ENCODE assay signal across 27 cellular contexts in genomic region chr18:74674487-74674886, GRCh38.
"Had no signal": no experiment of that assay in that cellular context is flagged by ENCODE, and none has a peak within 500 bp of the region (broad histone marks: within the 10 kb centered on the region; RNA-seq: fewer than 3 reads in every experiment).

No MANE protein-coding gene starts in this region.

- H3K4me3 ChIP-seq: neural progenitor cell, ovary, psoas muscle, right lobe of liver, skin epidermis, smooth muscle cell, spleen, suprapubic skin, testis, tibial artery, transverse colon, upper lobe of left lung, vagina had no signal

- H2AFZ ChIP-seq: neural progenitor cell, parathyroid adenoma had no signal

- H3K36me3 ChIP-seq: neural progenitor cell, ovary, right lobe of liver, vagina had no signal

- H3K27me3 ChIP-seq: neural progenitor cell, ovary, right lobe of liver, spleen, suprapubic skin, testis, tibial artery, transverse colon, upper lobe of left lung, vagina had no signal

- H3K9ac ChIP-seq: neural progenitor cell, parathyroid adenoma had no signal

- H3K27ac ChIP-seq: neural progenitor cell, ovary, parathyroid adenoma, psoas muscle, right lobe of liver, skin epidermis, spleen, suprapubic skin, testis, tibial artery, upper lobe of left lung, vagina had no signal

- DNase-seq: natural killer cell; occipital lobe; ovary; posterior cingulate gyrus; psoas muscle; right cardiac atrium; right lobe of liver; spleen; stimulated activated CD4-positive, alpha-beta T cell treated with anti-CD3 and anti-CD28 coated beads, Interleukin-12 subunit alpha, Interleukin-12 subunit beta, amount 100 ng/mL, for 4 hours; stimulated activated CD4-positive, alpha-beta T cell treated with anti-CD3 and anti-CD28 coated beads, Interleukin-1b, Interleukin-23, amount 100 ng/mL, for 48 hours; stimulated activated CD4-positive, alpha-beta T cell treated with anti-CD3 and anti-CD28 coated beads, Interleukin-4, amount 100 ng/mL, for 1 hour; stimulated activated CD4-positive, alpha-beta T cell treated with anti-CD3 and anti-CD28 coated beads, Interleukin-4, amount 100 ng/mL, for 4 hours; stimulated activated CD8-positive, alpha-beta memory T cell treated with anti-CD3 and anti-CD28 coated beads, Interleukin-4, amount 100 ng/mL, for 48 hours; stimulated activated naive CD4-positive, alpha-beta T cell; stimulated activated naive CD8-positive, alpha-beta T cell treated with anti-CD3 and anti-CD28 coated beads, Interleukin-15, amount 100 ng/mL, for 72 hours; stimulated activated naive CD8-positive, alpha-beta T cell treated with anti-CD3 and anti-CD28 coated beads, Interleukin-15, Interleukin-2, amounts not matched to agents 100 U/mL and 50 U/mL, for 24 hours; substantia nigra; testis; tibial artery; transverse colon; upper lobe of left lung had no signal

- H3K4me2 ChIP-seq: neural progenitor cell, smooth muscle cell had no signal

- H3K9me3 ChIP-seq: right lobe of liver, suprapubic skin, testis, vagina had no signal

- H3K4me1 ChIP-seq: neural progenitor cell, parathyroid adenoma, psoas muscle, spleen, suprapubic skin, testis, tibial artery, transverse colon, upper lobe of left lung, vagina had no signal
